In the genomic region with DNA sequence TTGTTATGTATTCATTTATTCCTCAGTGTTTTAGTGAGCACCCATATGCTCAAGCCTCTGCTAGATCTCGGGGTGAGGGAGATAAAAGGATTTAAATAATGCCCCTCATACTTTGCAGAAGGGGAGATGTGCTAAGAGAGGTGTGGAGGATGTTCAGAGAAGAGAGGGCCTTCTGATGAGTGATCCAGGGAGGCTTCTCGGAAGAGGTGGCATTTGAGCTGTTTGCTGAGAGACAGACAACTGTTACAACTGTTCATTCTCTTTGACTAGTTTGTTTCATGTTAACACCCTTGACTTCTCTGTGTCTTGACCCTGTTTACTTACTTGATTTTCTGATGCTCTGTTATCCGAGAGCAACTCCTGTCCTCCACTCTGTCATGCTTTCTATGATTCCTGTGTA, we compare ENCODE assay signal across 40 cellular contexts.
"Had no signal": no experiment of that assay in that cellular context is flagged by ENCODE, and none has a peak within 500 bp of the region (broad histone marks: within the 10 kb centered on the region; RNA-seq: fewer than 3 reads in every experiment).

No MANE protein-coding gene starts in this region.

- H3K27ac Mint-ChIP-seq: activated naive CD4-positive, alpha-beta T cell treated with anti-CD3 and anti-CD28 coated beads for 36 hours; activated naive CD4-positive, alpha-beta T cell treated with anti-CD3 and anti-CD28 coated beads, Interleukin-2, amount 10 ng/mL, durations not matched to agents 7 days and 5 days; activated naive CD4-positive, alpha-beta T cell treated with anti-CD3 and anti-CD28 coated beads, Interleukin-2, amount 50 U/mL, for 24 hours; activated naive CD4-positive, alpha-beta T cell treated with anti-CD3 and anti-CD28 coated beads, Interleukin-2, amount 50 U/mL, for 72 hours; activated naive CD8-positive, alpha-beta T cell; activated naive CD8-positive, alpha-beta T cell treated with anti-CD3 and anti-CD28 coated beads for 36 hours; activated naive CD8-positive, alpha-beta T cell treated with anti-CD3 and anti-CD28 coated beads, Interleukin-2, amount 10 ng/mL, durations not matched to agents 7 days and 5 days; activated naive CD8-positive, alpha-beta T cell treated with anti-CD3 and anti-CD28 coated beads, Interleukin-2, amount 50 U/mL, for 24 hours; activated T-cell treated with anti-CD3 and anti-CD28 coated beads, Interleukin-2, amount 50 U/mL, for 24 hours; activated T-cell treated with anti-CD3 and anti-CD28 coated beads, Interleukin-2, amount 50 U/mL, for 72 hours; activated T-helper 1 cell treated with anti-CD3 and anti-CD28 coated beads, Interleukin-12 subunit alpha, Interleukin-12 subunit beta, Interleukin-2, Interleukin-4 antibody, amounts not matched to agents 30 ng/mL and 10 ng/mL and 1 ng/mL, durations not matched to agents 14 hours and 24 hours and 36 hours; activated T-helper 17 cell treated with anti-CD3 and anti-CD28 coated beads, Interleukin-2, amount 50 U/mL, for 72 hours; activated T-helper 2 cell treated with anti-CD3 and anti-CD28 coated beads, Interferon-gamma antibody, Interleukin-2, Interleukin-4, amounts not matched to agents 10 μg/mL and 5 μg/mL and 100 μg/mL, durations not matched to agents 14 hours and 24 hours and 36 hours; brain had no signal

- H3K4me3 ChIP-seq: adrenal gland, ascending aorta, body of pancreas, breast epithelium, cardiac muscle cell had no signal

- H3K27me3 Mint-ChIP-seq: activated naive CD4-positive, alpha-beta T cell treated with anti-CD3 and anti-CD28 coated beads, Interleukin-2, amount 50 U/mL, for 24 hours; activated naive CD8-positive, alpha-beta T cell; activated naive CD8-positive, alpha-beta T cell treated with anti-CD3 and anti-CD28 coated beads for 36 hours; activated naive CD8-positive, alpha-beta T cell treated with anti-CD3 and anti-CD28 coated beads, Interleukin-2, amount 50 U/mL, for 24 hours; activated T-cell treated with anti-CD3 and anti-CD28 coated beads, Interleukin-2, amount 50 U/mL, for 24 hours; activated T-helper 17 cell treated with anti-CD3 and anti-CD28 coated beads, Interleukin-2, amount 50 U/mL, for 72 hours; central memory CD8-positive, alpha-beta T cell had no signal

- ATAC-seq: activated naive CD4-positive, alpha-beta T cell treated with anti-CD3 and anti-CD28 coated beads, Interleukin-2, amount 50 U/mL, for 72 hours; activated naive CD8-positive, alpha-beta T cell treated with anti-CD3 and anti-CD28 coated beads, Interleukin-2, amount 50 U/mL, for 24 hours; activated T-cell treated with anti-CD3 and anti-CD28 coated beads, Interleukin-2, amount 50 U/mL, for 4 hours; activated T-cell treated with anti-CD3 and anti-CD28 coated beads, Interleukin-2, amount 50 U/mL, for 72 hours; activated T-helper 17 cell treated with anti-CD3 and anti-CD28 coated beads, Interleukin-2, amount 50 U/mL, for 72 hours; body of pancreas had no signal

- H3K4me1 Mint-ChIP-seq: activated naive CD4-positive, alpha-beta T cell treated with anti-CD3 and anti-CD28 coated beads, Interleukin-2, amount 10 ng/mL, durations not matched to agents 7 days and 5 days; activated naive CD4-positive, alpha-beta T cell treated with anti-CD3 and anti-CD28 coated beads, Interleukin-2, amount 50 U/mL, for 24 hours; activated naive CD8-positive, alpha-beta T cell treated with anti-CD3 and anti-CD28 coated beads for 36 hours; activated naive CD8-positive, alpha-beta T cell treated with anti-CD3 and anti-CD28 coated beads, Interleukin-2, amount 10 ng/mL, durations not matched to agents 7 days and 5 days; activated naive CD8-positive, alpha-beta T cell treated with anti-CD3 and anti-CD28 coated beads, Interleukin-2, amount 50 U/mL, for 24 hours had no signal

- DNase-seq: activated effector memory CD4-positive, alpha-beta T cell treated with anti-CD3 and anti-CD28 coated beads, Interleukin-2, amount 50 U/mL, for 16 hours; activated effector memory CD4-positive, alpha-beta T cell treated with Interleukin-2 at 50 U/mL for 16 hours; activated gamma-delta T cell; activated gamma-delta T cell treated with Interleukin-2 at 50 U/mL for 16 hours; activated naive CD4-positive, alpha-beta T cell; activated naive CD4-positive, alpha-beta T cell treated with anti-CD3 and anti-CD28 coated beads for 36 hours; activated naive CD4-positive, alpha-beta T cell treated with anti-CD3 and anti-CD28 coated beads, Interleukin-2, amount 10 ng/mL, durations not matched to agents 7 days and 5 days; activated naive CD4-positive, alpha-beta T cell treated with anti-CD3 and anti-CD28 coated beads, Interleukin-2, amount 50 U/mL, for 16 hours; activated naive CD4-positive, alpha-beta T cell treated with Interleukin-2 at 50 U/mL for 16 hours; activated naive CD8-positive, alpha-beta T cell treated with anti-CD3 and anti-CD28 coated beads for 36 hours; activated naive CD8-positive, alpha-beta T cell treated with anti-CD3 and anti-CD28 coated beads, Interleukin-2, amount 10 ng/mL, durations not matched to agents 7 days and 5 days; activated naive CD8-positive, alpha-beta T cell treated with anti-CD3 and anti-CD28 coated beads, Interleukin-2, amount 50 U/mL, for 24 hours; activated T-cell treated with anti-CD3 and anti-CD28 coated beads, Interleukin-2, amount 50 U/mL, for 1 hour; activated T-cell treated with anti-CD3 and anti-CD28 coated beads, Interleukin-2, amount 50 U/mL, for 24 hours; activated T-cell treated with anti-CD3 and anti-CD28 coated beads, Interleukin-2, amount 50 U/mL, for 4 hours; activated T-cell treated with anti-CD3 and anti-CD28 coated beads, Interleukin-2, amount 50 U/mL, for 48 hours; activated T-cell treated with anti-CD3 and anti-CD28 coated beads, Interleukin-2, amount 50 U/mL, for 72 hours; amniotic stem cell; amygdala; anterior cingulate cortex; aorta; body of pancreas; brain microvascular endothelial cell; caudate nucleus; central memory CD4-positive, alpha-beta T cell; cerebellar nuclear complex had no signal

- H3K4me3 Mint-ChIP-seq: activated naive CD4-positive, alpha-beta T cell treated with anti-CD3 and anti-CD28 coated beads for 36 hours; activated naive CD4-positive, alpha-beta T cell treated with anti-CD3 and anti-CD28 coated beads, Interleukin-2, amount 10 ng/mL, durations not matched to agents 7 days and 5 days; activated naive CD4-positive, alpha-beta T cell treated with anti-CD3 and anti-CD28 coated beads, Interleukin-2, amount 50 U/mL, for 24 hours; activated naive CD8-positive, alpha-beta T cell; activated naive CD8-positive, alpha-beta T cell treated with anti-CD3 and anti-CD28 coated beads for 36 hours; activated naive CD8-positive, alpha-beta T cell treated with anti-CD3 and anti-CD28 coated beads, Interleukin-2, amount 10 ng/mL, durations not matched to agents 7 days and 5 days; activated naive CD8-positive, alpha-beta T cell treated with anti-CD3 and anti-CD28 coated beads, Interleukin-2, amount 50 U/mL, for 24 hours; activated T-cell treated with anti-CD3 and anti-CD28 coated beads, Interleukin-2, amount 50 U/mL, for 24 hours; activated T-cell treated with anti-CD3 and anti-CD28 coated beads, Interleukin-2, amount 50 U/mL, for 4 hours; activated T-cell treated with anti-CD3 and anti-CD28 coated beads, Interleukin-2, amount 50 U/mL, for 72 hours; activated T-helper 1 cell treated with anti-CD3 and anti-CD28 coated beads, Interleukin-12 subunit alpha, Interleukin-12 subunit beta, Interleukin-2, Interleukin-4 antibody, amounts not matched to agents 30 ng/mL and 10 ng/mL and 1 ng/mL, durations not matched to agents 14 hours and 24 hours and 36 hours; activated T-helper 17 cell treated with anti-CD3 and anti-CD28 coated beads, Interleukin-2, amount 50 U/mL, for 72 hours; brain; central memory CD8-positive, alpha-beta T cell had no signal

- H3K4me1 ChIP-seq: adrenal gland, ascending aorta, breast epithelium had no signal

- H3K36me3 ChIP-seq: adrenal gland, ascending aorta, brain microvascular endothelial cell, breast epithelium, cardiac muscle cell had no signal

- H3K9me3 Mint-ChIP-seq: activated naive CD4-positive, alpha-beta T cell treated with anti-CD3 and anti-CD28 coated beads for 36 hours; activated naive CD4-positive, alpha-beta T cell treated with anti-CD3 and anti-CD28 coated beads, Interleukin-2, amount 10 ng/mL, durations not matched to agents 7 days and 5 days; activated naive CD4-positive, alpha-beta T cell treated with anti-CD3 and anti-CD28 coated beads, Interleukin-2, amount 50 U/mL, for 24 hours; activated naive CD4-positive, alpha-beta T cell treated with anti-CD3 and anti-CD28 coated beads, Interleukin-2, amount 50 U/mL, for 72 hours; activated naive CD8-positive, alpha-beta T cell treated with anti-CD3 and anti-CD28 coated beads for 36 hours; activated naive CD8-positive, alpha-beta T cell treated with anti-CD3 and anti-CD28 coated beads, Interleukin-2, amount 10 ng/mL, durations not matched to agents 7 days and 5 days; activated naive CD8-positive, alpha-beta T cell treated with anti-CD3 and anti-CD28 coated beads, Interleukin-2, amount 50 U/mL, for 24 hours; activated T-cell treated with anti-CD3 and anti-CD28 coated beads, Interleukin-2, amount 50 U/mL, for 24 hours; activated T-cell treated with anti-CD3 and anti-CD28 coated beads, Interleukin-2, amount 50 U/mL, for 4 hours; activated T-cell treated with anti-CD3 and anti-CD28 coated beads, Interleukin-2, amount 50 U/mL, for 72 hours; activated T-helper 1 cell treated with anti-CD3 and anti-CD28 coated beads, Interleukin-12 subunit alpha, Interleukin-12 subunit beta, Interleukin-2, Interleukin-4 antibody, amounts not matched to agents 30 ng/mL and 10 ng/mL and 1 ng/mL, durations not matched to agents 14 hours and 24 hours and 36 hours; activated T-helper 17 cell treated with anti-CD3 and anti-CD28 coated beads, Interleukin-2, amount 50 U/mL, for 72 hours; activated T-helper 2 cell treated with anti-CD3 and anti-CD28 coated beads, Interferon-gamma antibody, Interleukin-2, Interleukin-4, amounts not matched to agents 10 μg/mL and 5 μg/mL and 100 μg/mL, durations not matched to agents 14 hours and 24 hours and 36 hours; brain; central memory CD8-positive, alpha-beta T cell had no signal

- H3K27ac ChIP-seq: adrenal gland, ascending aorta, body of pancreas, brain microvascular endothelial cell, breast epithelium, cardiac muscle cell had no signal

- H3K9me3 ChIP-seq: adrenal gland, ascending aorta, body of pancreas, breast epithelium had no signal

- FAIRE-seq: astrocyte, bronchial epithelial cell had no signal

- H3K36me3 Mint-ChIP-seq: activated naive CD4-positive, alpha-beta T cell treated with anti-CD3 and anti-CD28 coated beads, Interleukin-2, amount 10 ng/mL, durations not matched to agents 7 days and 5 days; activated naive CD4-positive, alpha-beta T cell treated with anti-CD3 and anti-CD28 coated beads, Interleukin-2, amount 50 U/mL, for 72 hours had no signal

- H3K27me3 ChIP-seq: adrenal gland, ascending aorta, body of pancreas, brain microvascular endothelial cell, breast epithelium, cardiac muscle cell had no signal
